In genomic region chr6:140320081-140320798, GRCh38 we compare ENCODE assay signal across 14 cellular contexts.
DNase-seq lines count a peak whose midpoint lies in the region; ATAC-seq, FAIRE-seq and TF ChIP-seq lines count a peak whose summit lies in the region.
"Had no signal": no experiment of that assay in that cellular context is flagged by ENCODE, and none has a peak within 500 bp of the region (broad histone marks: within the 10 kb centered on the region; RNA-seq: fewer than 3 reads in every experiment).

No MANE protein-coding gene starts in this region.

- H3K4me1 ChIP-seq in GM23338 (ENCODE audit: insufficient read depth) = peaks cover 9% of the 10 kb centered on the region; the same call in 1 of the 2 replicates
- H3K4me1 ChIP-seq in skeletal muscle satellite cell (ENCODE audit: control insufficient read depth, insufficient read depth, low read length) = peaks cover 20% of the 10 kb centered on the region

- peak overlapping the region; percentile 21 for H3K9ac ChIP-seq in skeletal muscle satellite cell (ENCODE audit: low read depth, low read length)

- H3K27ac Mint-ChIP-seq in GM23338 = no peak overlapping the region; the same call in 1 of the 2 replicates
- H3K27ac Mint-ChIP-seq: activated CD4-positive, alpha-beta T cell treated with anti-CD3 and anti-CD28 coated beads, Interleukin-2, amount 10 ng/mL, durations not matched to agents 24 days and 14 days had no signal

- H3K27ac ChIP-seq in GM23338 (ENCODE audit: low read depth) = no peak overlapping the region

- H3K4me3 ChIP-seq in GM23338 = no peak overlapping the region
- H3K4me3 ChIP-seq in skeletal muscle satellite cell (ENCODE audit: low read length) = peak overlapping the region; percentile 14

- H3F3A ChIP-seq in GM23338 (replicated peaks; ENCODE audit: low read depth) = no peaks in the 10 kb centered on the region

- H3K9me2 ChIP-seq in GM23338 (ENCODE audit: insufficient read depth) = 0 out of 2 replicates have a peak, but pooled peaks cover 5% of the 10 kb centered on the region

- no peaks in the 10 kb centered on the region for H3K36me3 ChIP-seq in GM23338 (ENCODE audit: insufficient read depth)
- no peaks in the 10 kb centered on the region for H3K36me3 ChIP-seq in skeletal muscle satellite cell (ENCODE audit: insufficient read depth, low read length)

- no peaks in the 10 kb centered on the region for H3K79me2 ChIP-seq in GM23338 (replicated peaks; ENCODE audit: insufficient read depth)

- H2AFZ ChIP-seq in GM23338 = peak overlapping the region; percentile 7; the same call in 1 of the 2 replicates

- no peaks in the 10 kb centered on the region for H3K9me3 ChIP-seq in skeletal muscle satellite cell (replicated peaks; ENCODE audit: low read length)

- FAIRE-seq in H54 (lab: Jason Lieb, UNC) = no peak

- TF ChIP-seq CTCF in GM23338 (conservative IDR thresholded peaks at IDR 0.05; ENCODE audit: low read depth in 2 of 2) = no peak

- H3K9me3 Mint-ChIP-seq in GM23338 = no peaks in the 10 kb centered on the region; the same call in 2 of the 3 replicates
- H3K9me3 Mint-ChIP-seq: activated CD4-positive, alpha-beta T cell treated with anti-CD3 and anti-CD28 coated beads, Interleukin-2, amount 10 ng/mL, durations not matched to agents 24 days and 14 days had no signal

- DNase-seq in GM23338 (ENCODE audit: low spot score) (no peak), OCI-M1 (lab: John Stamatoyannopoulos, UW) (peak; percentile 91), iris pigment epithelial cell (ENCODE audit: low read depth) (peak; percentile 45), H54 (ENCODE audit: insufficient read length, low spot score) (no peak), iPS-NIHi7 (ENCODE audit: extremely low spot score) (no peak), occipital lobe (lab: John Stamatoyannopoulos, UW) (no peak)
- DNase-seq in stimulated activated CD4-positive, alpha-beta T cell treated with anti-CD3 and anti-CD28 coated beads, Interleukin-12 subunit alpha, Interleukin-12 subunit beta, amount 100 ng/mL, for 4 hours = no peak
- DNase-seq: activated CD4-positive, alpha-beta T cell treated with anti-CD3 and anti-CD28 coated beads, Interleukin-2, amount 10 ng/mL, durations not matched to agents 24 days and 14 days; activated naive CD4-positive, alpha-beta T cell treated with anti-CD3 and anti-CD28 coated beads, Interleukin-2, amount 50 U/mL, for 16 hours; DMS79 treated with DMSO at 0.1 percent for 48 hours; NCI-H1417 treated with DMSO at 0.1 percent for 48 hours; posterior cingulate gyrus had no signal

- H4K20me1 ChIP-seq in GM23338 (replicated peaks; ENCODE audit: insufficient read depth) = no peaks in the 10 kb centered on the region

- H3K27me3 ChIP-seq in GM23338 (ENCODE audit: insufficient read depth) (no peaks in the 10 kb centered on the region), skeletal muscle satellite cell (ENCODE audit: control insufficient read depth, insufficient read depth, low read length) (no peaks in the 10 kb centered on the region)

- no peaks in the 10 kb centered on the region; the same call in 1 of the 3 replicates for H3K36me3 Mint-ChIP-seq in GM23338 (ENCODE audit: low read depth)

- H3K4me2 ChIP-seq in GM23338 (0 out of 2 replicates have a peak overlapping the region, but pooled peaks have one; percentile 53), skeletal muscle satellite cell (ENCODE audit: low read length) (peak overlapping the region; percentile 44)

- no peak for TF ChIP-seq POLR2A in H54 (IDR thresholded peaks at IDR 0.05; ENCODE audit: low read depth, low read length)

- H3K4me3 Mint-ChIP-seq in GM23338 = no peak overlapping the region
- H3K4me3 Mint-ChIP-seq: activated CD4-positive, alpha-beta T cell treated with anti-CD3 and anti-CD28 coated beads, Interleukin-2, amount 10 ng/mL, durations not matched to agents 24 days and 14 days had no signal

- no peak for ATAC-seq in GM23338
- ATAC-seq: HCT116 had no signal

- no peaks in the 10 kb centered on the region for H3K27me3 Mint-ChIP-seq in GM23338 (ENCODE audit: insufficient read depth, low read depth, poor library complexity)
- H3K27me3 Mint-ChIP-seq: activated CD4-positive, alpha-beta T cell treated with anti-CD3 and anti-CD28 coated beads, Interleukin-2, amount 10 ng/mL, durations not matched to agents 24 days and 14 days had no signal

- peaks cover 4% of the 10 kb centered on the region for H3K4me1 Mint-ChIP-seq in GM23338
- H3K4me1 Mint-ChIP-seq: activated CD4-positive, alpha-beta T cell treated with anti-CD3 and anti-CD28 coated beads, Interleukin-2, amount 10 ng/mL, durations not matched to agents 24 days and 14 days had no signal

TF ChIP-seq in GM23338, 12 proteins besides CTCF, POLR2A, EP300 and RAD21 (continues in another document):
- TF ChIP-seq EZH2 (IDR thresholded peaks at IDR 0.05; ENCODE audit: low read depth, unreplicated experiment) (no peak), CREB1 (CRISPR knock-in tag; IDR thresholded peaks at IDR 0.05; ENCODE audit: low read depth) (no peak), EZH2phosphoT487 (IDR thresholded peaks at IDR 0.05; ENCODE audit: unreplicated experiment) (no peak), REST (IDR thresholded peaks at IDR 0.05; ENCODE audit: unreplicated experiment) (no peak), NANOG (IDR thresholded peaks at IDR 0.05; ENCODE audit: borderline replicate concordance) (no peak), JUNB (IDR thresholded peaks at IDR 0.05; ENCODE audit: unreplicated experiment) (no peak), ZNF114 (CRISPR knock-in tag; IDR thresholded peaks at IDR 0.05) (no peak), ZNF331 (CRISPR knock-in tag; IDR thresholded peaks at IDR 0.05; ENCODE audit: low read depth) (no peak), STAT1 (IDR thresholded peaks at IDR 0.05; ENCODE audit: unreplicated experiment) (no peak)
- TF ChIP-seq, protein P1, sequence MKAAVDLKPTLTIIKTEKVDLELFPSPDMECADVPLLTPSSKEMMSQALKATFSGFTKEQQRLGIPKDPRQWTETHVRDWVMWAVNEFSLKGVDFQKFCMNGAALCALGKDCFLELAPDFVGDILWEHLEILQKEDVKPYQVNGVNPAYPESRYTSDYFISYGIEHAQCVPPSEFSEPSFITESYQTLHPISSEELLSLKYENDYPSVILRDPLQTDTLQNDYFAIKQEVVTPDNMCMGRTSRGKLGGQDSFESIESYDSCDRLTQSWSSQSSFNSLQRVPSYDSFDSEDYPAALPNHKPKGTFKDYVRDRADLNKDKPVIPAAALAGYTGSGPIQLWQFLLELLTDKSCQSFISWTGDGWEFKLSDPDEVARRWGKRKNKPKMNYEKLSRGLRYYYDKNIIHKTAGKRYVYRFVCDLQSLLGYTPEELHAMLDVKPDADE (IDR thresholded peaks at IDR 0.05) = no peak

Comparison
In these comparisons a context has a peak if more than half of its experiments do, and no peak if none do; other contexts are left out.
1. DNase-seq: peak in OCI-M1 (single experiment) and iris pigment epithelial cell (single experiment); none in GM23338 (single experiment), H54 (single experiment), iPS-NIHi7 (single experiment), stimulated activated CD4-positive, alpha-beta T cell treated with anti-CD3 and anti-CD28 coated beads, Interleukin-12 subunit alpha, Interleukin-12 subunit beta, amount 100 ng/mL, for 4 hours (single experiment) and occipital lobe (single experiment).